Comparison of ENCODE assay signal across 1 cellular context in the genomic region with DNA sequence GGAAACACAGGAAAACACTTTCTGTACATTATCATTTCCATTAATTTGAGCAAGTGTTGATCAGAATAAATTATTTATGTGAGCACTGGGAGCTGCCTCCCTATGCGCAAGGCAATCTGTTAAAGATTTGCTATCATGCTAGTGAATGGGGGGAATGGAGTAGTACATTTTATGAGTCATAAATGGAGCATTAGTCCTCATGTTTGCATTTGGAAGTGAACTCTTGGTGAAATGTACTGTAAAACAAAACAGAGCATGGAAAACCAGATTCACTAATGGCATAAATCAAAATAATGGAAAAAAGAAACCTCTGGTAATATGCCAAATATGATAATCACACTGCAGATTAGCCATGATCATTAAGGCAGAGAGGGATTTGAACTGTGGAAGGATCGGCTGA.
TF ChIP-seq lines count a peak whose summit lies in the region.

No MANE protein-coding gene starts in this region.

TF ChIP-seq in HepG2, 621 proteins besides CTCF, POLR2A, EP300 and RAD21:
- TF ChIP-seq FOSL2 (CRISPR knock-in tag; IDR thresholded peaks at IDR 0.05), result peak; percentile 36; the same call in 1 of the 2 replicates
- no peak for TF ChIP-seq SYNCRIP (IDR thresholded peaks at IDR 0.05; ENCODE audit: insufficient read depth, low read depth, low read length)
TF ChIP-seq in HepG2: peak in this region for 1.
